Comparison of ENCODE assay signal across 14 cellular contexts in genomic region chr17:81282141-81282540, GRCh38. TPM values are rescaled to one million over a fixed set of nuclear protein-coding genes. Genes with fewer than 3 reads are reported as not detected.
DNase-seq lines count a peak whose midpoint lies in the region; ATAC-seq, FAIRE-seq and TF ChIP-seq lines count a peak whose summit lies in the region.
"Had no signal": no experiment of that assay in that cellular context is flagged by ENCODE, and none has a peak within 500 bp of the region (broad histone marks: within the 10 kb centered on the region; RNA-seq: fewer than 3 reads in every experiment).

No MANE protein-coding gene starts in this region.

- in situ Hi-C loops in HepG2 (cut with HindIII; ENCODE audit: extremely low pct_ligation_motif_present, low pct_unique_long_range_greater_than_20kb), result no loop called here

- H3K9me3 ChIP-seq in HepG2 (ENCODE audit: low read length) (no peaks in the 10 kb centered on the region), right lobe of liver (no peaks in the 10 kb centered on the region)
- H3K9me3 ChIP-seq: BLaER1 treated with 17β-estradiol and CSF1 and Interleukin-3, amounts not matched to agents 10 nM and 100 nM; HAP-1 had no signal

- CTCF ChIA-PET in HepG2 (lab: Yijun Ruan, JAX; ENCODE audit: low intra/inter-chr PET ratio, low total read pairs), result no interaction called here

- TF ChIP-seq RAD21 in HepG2 (CRISPR knock-in tag; IDR thresholded peaks at IDR 0.05), result no peak

- H3K4me2 ChIP-seq in HepG2 (ENCODE audit: low read depth, low read length), result no peak overlapping the region
- H3K4me2 ChIP-seq: BLaER1 treated with 17β-estradiol and CSF1 and Interleukin-3, amounts not matched to agents 10 nM and 100 nM had no signal

- no peaks in the 10 kb centered on the region for H3K4me1 ChIP-seq in HepG2 (ENCODE audit: insufficient read depth, low read length)
- no peaks in the 10 kb centered on the region for H3K4me1 ChIP-seq in right lobe of liver
- H3K4me1 ChIP-seq: HAP-1 had no signal

- TF ChIP-seq POLR2A in HepG2 (IDR thresholded peaks at IDR 0.05; ENCODE audit: insufficient read depth in 1 of 2, low read depth in 2 of 2, low read length in 2 of 2) (no peak), right lobe of liver (IDR thresholded peaks at IDR 0.05) (no peak)

- FAIRE-seq in HepG2 (lab: Jason Lieb, UNC), result no peak
- FAIRE-seq: GM12892, GM19239 had no signal

- no peak overlapping the region for H3K4me3 ChIP-seq in HepG2 (replicated peaks in 1 of 3; ENCODE audit: insufficient read depth in 1 of 3, low read depth in 2 of 3, low read length in 3 of 3)
- H3K4me3 ChIP-seq in right lobe of liver, result no peak overlapping the region
- H3K4me3 ChIP-seq: BLaER1 treated with 17β-estradiol and CSF1 and Interleukin-3, amounts not matched to agents 10 nM and 100 nM; HAP-1 had no signal

- TF ChIP-seq CTCF in HepG2 (CRISPR knock-in tag; IDR thresholded peaks at IDR 0.05), result no peak
- TF ChIP-seq CTCF in right lobe of liver (IDR thresholded peaks at IDR 0.05), result no peak

- intact Hi-C loops in HepG2 (cut with micrococcal nuclease; ENCODE audit: unreplicated experiment) (no loop called here), right lobe of liver (cut with DNase I) (loop anchor here in 1 of 2 donors (10.0 kb wide), 1 partner anchor 203 kb away; no protein-coding TSS in a partner anchor)

- 99% methylated on average over 28 of the region's 33 CpGs for WGBS in HepG2 (ENCODE audit: low lambda C conversion rate)
- 91% methylated on average over 10 of the region's 33 CpGs for WGBS in right lobe of liver (ENCODE audit: insufficient coverage, low coverage, low lambda C conversion rate, missing lambda C conversion rate)

- BruUV-seq in HepG2 (replicated peaks; lab: Mats Ljungman, UMichigan), result no TSS peak

- TF ChIP-seq EP300 in HepG2 (IDR thresholded peaks at IDR 0.05; ENCODE audit: low read depth in 2 of 2, low read length in 2 of 2) (no peak), HepG2 (CRISPR knock-in tag; IDR thresholded peaks at IDR 0.05; ENCODE audit: borderline replicate concordance) (no peak)

- no peak overlapping the region for H3K9ac ChIP-seq in HepG2 (ENCODE audit: insufficient read depth, low read depth, low read length)

- ATAC-seq in HepG2 (no peak), right lobe of liver (no peak)

- no peaks in the 10 kb centered on the region for H3K79me2 ChIP-seq in HepG2 (ENCODE audit: insufficient read depth, low read length)

- no peak for DNase-seq in HepG2 (ENCODE audit: low spot score)
- DNase-seq in right lobe of liver, result no peak
- peak; percentile 15 for DNase-seq in iPS-NIHi11 (ENCODE audit: low spot score)
- DNase-seq in NCI-H187 (lab: John Stamatoyannopoulos, UW), result no peak
- no peak for DNase-seq in SKM-1 treated with dmso at 0.1 percent for 144 hours (lab: John Stamatoyannopoulos, UW; ENCODE audit: unreplicated experiment)
- DNase-seq: ACHN; CD4-positive, alpha-beta T cell; DND-41; GDM1; GOT3 had no signal

- H4K20me1 ChIP-seq in HepG2 (ENCODE audit: insufficient read depth, low read length), result no peaks in the 10 kb centered on the region

- POLR2A ChIA-PET in HepG2 (lab: Yijun Ruan, JAX), result no interaction called here

- H3K27me3 ChIP-seq in HepG2 (ENCODE audit: control insufficient read depth in 1 of 2, insufficient read depth in 2 of 2, low read length in 2 of 2) (no peaks in the 10 kb centered on the region), right lobe of liver (no peaks in the 10 kb centered on the region)
- H3K27me3 ChIP-seq: BLaER1 treated with 17β-estradiol and CSF1 and Interleukin-3, amounts not matched to agents 10 nM and 100 nM had no signal

- H3K36me3 ChIP-seq in HepG2 (replicated peaks in 1 of 2; ENCODE audit: control insufficient read depth in 1 of 2, insufficient read depth in 2 of 2, low read length in 2 of 2), result peaks cover 12 to 54% of the 10 kb centered on the region in 2 experiments; a peak in 4 of 5 replicates
- H3K36me3 ChIP-seq in right lobe of liver, result peaks cover 0 to 53% (median 17%) of the 10 kb centered on the region in 4 donors

- no peak overlapping the region for H2AFZ ChIP-seq in HepG2 (ENCODE audit: low read length)

- H3K27ac ChIP-seq in HepG2 (ENCODE audit: extremely low read length, insufficient read depth, low read length) (no peak overlapping the region), right lobe of liver (no peak overlapping the region)

RNA-seq across cellular contexts. Expression of gene SLC38A10, which starts 13.0 kb away (rescaled TPM):
- total RNA-seq in HepG2 (2016; rRNA removed; fragmentation: Illumina TruSeq; extraction: Trizol) (23.0 and 55.8 TPM in 2 replicates), right lobe of liver (100 to 1,000 TPM in 1 of 6 experiments, 10 to 100 TPM in 5; 60.9 to 104 (median 86.1) TPM)
- total RNA-seq in HepG2 (2016; cell fraction: cytosol; rRNA removed; fragmentation: Illumina TruSeq; extraction: Trizol; ENCODE audit: low read depth), result 18.5 and 23.3 TPM in 2 replicates
- 19.1 and 55.8 TPM in 2 replicates for total RNA-seq in HepG2 (2016; cell fraction: insoluble cytoplasmic fraction; rRNA removed; fragmentation: Illumina TruSeq; extraction: Trizol)
- 18.8 and 20.0 TPM in 2 replicates for total RNA-seq in HepG2 (2016; cell fraction: membrane; rRNA removed; fragmentation: Illumina TruSeq; extraction: Trizol)
- 52.6 and 64.0 TPM in 2 replicates for total RNA-seq in HepG2 (2016; cell fraction: nucleus; rRNA removed; fragmentation: Illumina TruSeq; extraction: Trizol)
- 23.4 and 33.6 TPM in 2 replicates for polyA plus RNA-seq in HepG2 (2011; rRNA removed)
- polyA plus RNA-seq in HepG2 (2011; cell fraction: cytosol; rRNA removed), result 20.1 and 34.6 TPM in 2 replicates
- 63.4 and 88.4 TPM in 2 replicates for polyA plus RNA-seq in HepG2 (2011; cell fraction: nucleus; rRNA removed)
- 22.8 and 28.0 TPM in 2 replicates for polyA plus RNA-seq in HepG2 (2012)
- 5.7 and 7.1 TPM in 2 replicates for polyA plus RNA-seq in HepG2 (2016; cell fraction: cytosol; fragmentation: Illumina TruSeq; extraction: Trizol; ENCODE audit: low read depth)
- polyA plus RNA-seq in HepG2 (2016; cell fraction: insoluble cytoplasmic fraction; fragmentation: Illumina TruSeq; extraction: Trizol; ENCODE audit: low read depth), result 19.7 and 23.4 TPM in 2 replicates
- polyA plus RNA-seq in HepG2 (2016; cell fraction: membrane; fragmentation: Illumina TruSeq; extraction: Trizol; ENCODE audit: low read depth), result 10.4 and 11.4 TPM in 2 replicates
- polyA plus RNA-seq in HepG2 (2016; cell fraction: nucleus; fragmentation: Illumina TruSeq; extraction: Trizol; ENCODE audit: insufficient read depth, low read depth), result 123 and 129 TPM in 2 replicates
- polyA minus RNA-seq in HepG2 (2011; rRNA and poly(A)+ RNA removed; ENCODE audit: low replicate concordance), result 53.9 and 165 TPM in 2 replicates
- polyA minus RNA-seq in HepG2 (2011; cell fraction: cytosol; rRNA and poly(A)+ RNA removed), result 62.7 and 77.3 TPM in 2 replicates
- 25.7 and 27.8 TPM in 2 replicates for polyA minus RNA-seq in HepG2 (2011; cell fraction: nucleus; rRNA and poly(A)+ RNA removed)

RNA-seq across cellular contexts. Expression of gene NDUFAF8, which starts 43.0 kb away (rescaled TPM):
- total RNA-seq in HepG2 (2016; rRNA removed; fragmentation: Illumina TruSeq; extraction: Trizol) (213 and 233 TPM in 2 replicates), right lobe of liver (10 to 100 TPM; 15.7 to 35.9 (median 23.3) TPM)
- total RNA-seq in HepG2 (2016; cell fraction: cytosol; rRNA removed; fragmentation: Illumina TruSeq; extraction: Trizol; ENCODE audit: low read depth), result 565 and 636 TPM in 2 replicates
- total RNA-seq in HepG2 (2016; cell fraction: insoluble cytoplasmic fraction; rRNA removed; fragmentation: Illumina TruSeq; extraction: Trizol), result 209 and 214 TPM in 2 replicates
- 441 and 487 TPM in 2 replicates for total RNA-seq in HepG2 (2016; cell fraction: membrane; rRNA removed; fragmentation: Illumina TruSeq; extraction: Trizol)
- 99.9 and 114 TPM in 2 replicates for total RNA-seq in HepG2 (2016; cell fraction: nucleus; rRNA removed; fragmentation: Illumina TruSeq; extraction: Trizol)
- 62.4 and 75.6 TPM in 2 replicates for polyA plus RNA-seq in HepG2 (2011; rRNA removed)
- polyA plus RNA-seq in HepG2 (2011; cell fraction: cytosol; rRNA removed), result 52.0 and 67.0 TPM in 2 replicates
- polyA plus RNA-seq in HepG2 (2011; cell fraction: nucleus; rRNA removed), result 67.0 and 99.7 TPM in 2 replicates
- polyA plus RNA-seq in HepG2 (2012), result 74.7 and 106 TPM in 2 replicates
- polyA plus RNA-seq in HepG2 (2016; cell fraction: cytosol; fragmentation: Illumina TruSeq; extraction: Trizol; ENCODE audit: low read depth), result 562 and 639 TPM in 2 replicates
- polyA plus RNA-seq in HepG2 (2016; cell fraction: insoluble cytoplasmic fraction; fragmentation: Illumina TruSeq; extraction: Trizol; ENCODE audit: low read depth), result 170 and 188 TPM in 2 replicates
- 357 and 397 TPM in 2 replicates for polyA plus RNA-seq in HepG2 (2016; cell fraction: membrane; fragmentation: Illumina TruSeq; extraction: Trizol; ENCODE audit: low read depth)
- 180 and 208 TPM in 2 replicates for polyA plus RNA-seq in HepG2 (2016; cell fraction: nucleus; fragmentation: Illumina TruSeq; extraction: Trizol; ENCODE audit: insufficient read depth, low read depth)
- 13.6 and 21.7 TPM in 2 replicates for polyA minus RNA-seq in HepG2 (2011; rRNA and poly(A)+ RNA removed; ENCODE audit: low replicate concordance)
- polyA minus RNA-seq in HepG2 (2011; cell fraction: cytosol; rRNA and poly(A)+ RNA removed), result 4.9 and 8.2 TPM in 2 replicates
- polyA minus RNA-seq in HepG2 (2011; cell fraction: nucleus; rRNA and poly(A)+ RNA removed), result 26.2 and 31.2 TPM in 2 replicates

RNA-seq across cellular contexts. Expression of gene TEPSIN, which starts 43.3 kb away (rescaled TPM):
- total RNA-seq in HepG2 (2016; rRNA removed; fragmentation: Illumina TruSeq; extraction: Trizol) (8.5 and 18.8 TPM in 2 replicates), right lobe of liver (10 to 100 TPM; 11.9 to 27.6 (median 18.1) TPM)
- total RNA-seq in HepG2 (2016; cell fraction: cytosol; rRNA removed; fragmentation: Illumina TruSeq; extraction: Trizol; ENCODE audit: low read depth), result 5.0 and 7.5 TPM in 2 replicates
- total RNA-seq in HepG2 (2016; cell fraction: insoluble cytoplasmic fraction; rRNA removed; fragmentation: Illumina TruSeq; extraction: Trizol), result 7.1 and 20.3 TPM in 2 replicates
- 7.0 and 8.1 TPM in 2 replicates for total RNA-seq in HepG2 (2016; cell fraction: membrane; rRNA removed; fragmentation: Illumina TruSeq; extraction: Trizol)
- total RNA-seq in HepG2 (2016; cell fraction: nucleus; rRNA removed; fragmentation: Illumina TruSeq; extraction: Trizol), result 24.5 and 27.8 TPM in 2 replicates
- polyA plus RNA-seq in HepG2 (2011; rRNA removed), result 16.1 and 19.7 TPM in 2 replicates
- polyA plus RNA-seq in HepG2 (2011; cell fraction: cytosol; rRNA removed), result 4.0 and 8.2 TPM in 2 replicates
- 328 and 418 TPM in 2 replicates for polyA plus RNA-seq in HepG2 (2011; cell fraction: nucleus; rRNA removed)
- 9.5 and 16.4 TPM in 2 replicates for polyA plus RNA-seq in HepG2 (2012)
- polyA plus RNA-seq in HepG2 (2016; cell fraction: cytosol; fragmentation: Illumina TruSeq; extraction: Trizol; ENCODE audit: low read depth), result 2.4 and 2.5 TPM in 2 replicates
- 6.3 and 9.9 TPM in 2 replicates for polyA plus RNA-seq in HepG2 (2016; cell fraction: insoluble cytoplasmic fraction; fragmentation: Illumina TruSeq; extraction: Trizol; ENCODE audit: low read depth)
- polyA plus RNA-seq in HepG2 (2016; cell fraction: membrane; fragmentation: Illumina TruSeq; extraction: Trizol; ENCODE audit: low read depth), result 4.3 and 6.0 TPM in 2 replicates
- polyA plus RNA-seq in HepG2 (2016; cell fraction: nucleus; fragmentation: Illumina TruSeq; extraction: Trizol; ENCODE audit: insufficient read depth, low read depth), result 90.2 and 98.6 TPM in 2 replicates
- 14.1 and 21.0 TPM in 2 replicates for polyA minus RNA-seq in HepG2 (2011; rRNA and poly(A)+ RNA removed; ENCODE audit: low replicate concordance)
- 3.4 and 3.7 TPM in 2 replicates for polyA minus RNA-seq in HepG2 (2011; cell fraction: cytosol; rRNA and poly(A)+ RNA removed)
- 39.0 and 47.9 TPM in 2 replicates for polyA minus RNA-seq in HepG2 (2011; cell fraction: nucleus; rRNA and poly(A)+ RNA removed)

RNA-seq across cellular contexts. Expression of gene CEP131, which starts 59.4 kb away (rescaled TPM):
- 11.1 and 16.8 TPM in 2 replicates for total RNA-seq in HepG2 (2016; rRNA removed; fragmentation: Illumina TruSeq; extraction: Trizol)
- 2.2 and 3.5 TPM in 2 replicates for total RNA-seq in HepG2 (2016; cell fraction: cytosol; rRNA removed; fragmentation: Illumina TruSeq; extraction: Trizol; ENCODE audit: low read depth)
- 8.4 and 18.4 TPM in 2 replicates for total RNA-seq in HepG2 (2016; cell fraction: insoluble cytoplasmic fraction; rRNA removed; fragmentation: Illumina TruSeq; extraction: Trizol)
- 5.8 and 6.2 TPM in 2 replicates for total RNA-seq in HepG2 (2016; cell fraction: membrane; rRNA removed; fragmentation: Illumina TruSeq; extraction: Trizol)
- 10.7 and 12.3 TPM in 2 replicates for total RNA-seq in HepG2 (2016; cell fraction: nucleus; rRNA removed; fragmentation: Illumina TruSeq; extraction: Trizol)
- 5.0 and 5.6 TPM in 2 replicates for polyA plus RNA-seq in HepG2 (2011; rRNA removed)
- polyA plus RNA-seq in HepG2 (2011; cell fraction: cytosol; rRNA removed), result 3.0 and 5.8 TPM in 2 replicates
- polyA plus RNA-seq in HepG2 (2011; cell fraction: nucleus; rRNA removed), result 31.7 and 46.2 TPM in 2 replicates
- polyA plus RNA-seq in HepG2 (2012), result 6.3 and 6.8 TPM in 2 replicates
- 2.7 and 3.3 TPM in 2 replicates for polyA plus RNA-seq in HepG2 (2016; cell fraction: cytosol; fragmentation: Illumina TruSeq; extraction: Trizol; ENCODE audit: low read depth)
- 11.8 and 13.5 TPM in 2 replicates for polyA plus RNA-seq in HepG2 (2016; cell fraction: insoluble cytoplasmic fraction; fragmentation: Illumina TruSeq; extraction: Trizol; ENCODE audit: low read depth)
- polyA plus RNA-seq in HepG2 (2016; cell fraction: membrane; fragmentation: Illumina TruSeq; extraction: Trizol; ENCODE audit: low read depth), result 4.3 and 4.6 TPM in 2 replicates
- 35.7 and 41.4 TPM in 2 replicates for polyA plus RNA-seq in HepG2 (2016; cell fraction: nucleus; fragmentation: Illumina TruSeq; extraction: Trizol; ENCODE audit: insufficient read depth, low read depth)
- 4.8 and 5.8 TPM in 2 replicates for polyA minus RNA-seq in HepG2 (2011; rRNA and poly(A)+ RNA removed; ENCODE audit: low replicate concordance)
- 3.0 and 4.2 TPM in 2 replicates for polyA minus RNA-seq in HepG2 (2011; cell fraction: cytosol; rRNA and poly(A)+ RNA removed)
- polyA minus RNA-seq in HepG2 (2011; cell fraction: nucleus; rRNA and poly(A)+ RNA removed), result 7.6 and 8.0 TPM in 2 replicates
- 1 to 10 TPM; 1.5 to 4.3 (median 2.1) TPM for total RNA-seq in right lobe of liver
